Comparison of ENCODE assay signal across 1 cellular context in the genomic region with DNA sequence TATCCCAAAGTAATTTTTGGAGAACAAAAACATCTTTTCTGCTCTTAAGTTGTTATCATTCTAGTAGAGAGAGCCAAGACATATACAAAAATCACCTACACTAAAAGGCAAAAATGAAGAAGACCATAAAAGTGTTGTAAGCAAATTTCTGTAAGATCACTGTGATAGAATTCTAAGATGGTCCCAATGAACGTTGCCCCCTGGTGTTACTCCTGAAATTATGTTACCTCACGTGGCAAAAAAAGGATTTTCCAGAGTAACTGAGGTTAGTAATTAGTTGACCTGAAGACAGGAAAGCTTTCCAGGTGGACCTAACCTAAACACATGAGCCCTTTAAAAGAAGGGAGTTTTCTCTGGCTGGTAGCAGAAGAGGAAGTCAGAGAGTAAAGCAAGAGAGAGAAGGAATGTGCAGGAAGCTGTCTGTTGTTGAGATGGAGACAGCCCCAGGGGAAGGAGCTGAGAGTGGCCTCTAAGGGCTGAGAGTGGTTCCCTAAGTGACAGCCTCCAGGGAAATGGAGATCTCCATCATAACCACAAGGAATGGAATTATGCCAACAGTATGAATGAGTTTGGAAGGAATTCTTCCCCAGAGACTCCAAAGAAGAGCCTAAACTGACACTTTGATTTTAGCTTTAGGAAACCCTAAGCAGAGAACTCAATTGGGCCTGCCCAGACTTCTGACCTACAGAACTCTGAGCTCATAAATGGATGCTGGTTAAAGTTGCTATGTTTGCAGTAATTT.
TF ChIP-seq lines count a peak whose summit lies in the region.

No MANE protein-coding gene starts in this region.

TF ChIP-seq in HCT116, 20 proteins besides CTCF, POLR2A, EP300 and RAD21 (continued from another document):
- TF ChIP-seq, protein P1, sequence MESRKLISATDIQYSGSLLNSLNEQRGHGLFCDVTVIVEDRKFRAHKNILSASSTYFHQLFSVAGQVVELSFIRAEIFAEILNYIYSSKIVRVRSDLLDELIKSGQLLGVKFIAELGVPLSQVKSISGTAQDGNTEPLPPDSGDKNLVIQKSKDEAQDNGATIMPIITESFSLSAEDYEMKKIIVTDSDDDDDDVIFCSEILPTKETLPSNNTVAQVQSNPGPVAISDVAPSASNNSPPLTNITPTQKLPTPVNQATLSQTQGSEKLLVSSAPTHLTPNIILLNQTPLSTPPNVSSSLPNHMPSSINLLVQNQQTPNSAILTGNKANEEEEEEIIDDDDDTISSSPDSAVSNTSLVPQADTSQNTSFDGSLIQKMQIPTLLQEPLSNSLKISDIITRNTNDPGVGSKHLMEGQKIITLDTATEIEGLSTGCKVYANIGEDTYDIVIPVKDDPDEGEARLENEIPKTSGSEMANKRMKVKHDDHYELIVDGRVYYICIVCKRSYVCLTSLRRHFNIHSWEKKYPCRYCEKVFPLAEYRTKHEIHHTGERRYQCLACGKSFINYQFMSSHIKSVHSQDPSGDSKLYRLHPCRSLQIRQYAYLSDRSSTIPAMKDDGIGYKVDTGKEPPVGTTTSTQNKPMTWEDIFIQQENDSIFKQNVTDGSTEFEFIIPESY (IDR thresholded peaks at IDR 0.05; ENCODE audit: extremely low read depth, insufficient replicate concordance, low read length) = no peak
- TF ChIP-seq SP1 (IDR thresholded peaks at IDR 0.05; ENCODE audit: low read depth) (no peak), CBX3 (IDR thresholded peaks at IDR 0.05; ENCODE audit: low read depth) (no peak), ZNF274 (IDR thresholded peaks at IDR 0.05; ENCODE audit: low read depth, low read length) (no peak), YY1 (IDR thresholded peaks at IDR 0.05; ENCODE audit: extremely low read depth, insufficient replicate concordance, low read depth, low read length) (no peak)
- TF ChIP-seq, protein P2, sequence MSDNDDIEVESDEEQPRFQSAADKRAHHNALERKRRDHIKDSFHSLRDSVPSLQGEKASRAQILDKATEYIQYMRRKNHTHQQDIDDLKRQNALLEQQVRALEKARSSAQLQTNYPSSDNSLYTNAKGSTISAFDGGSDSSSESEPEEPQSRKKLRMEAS (IDR thresholded peaks at IDR 0.05) = no peak
